ENCODE assay signal across 10 cellular contexts in genomic region chr5:96790851-96791513, GRCh38. TPM values are rescaled to one million over a fixed set of nuclear protein-coding genes. Genes with fewer than 3 reads are reported as not detected.
DNase-seq lines count a peak whose midpoint lies in the region; ATAC-seq, FAIRE-seq and TF ChIP-seq lines count a peak whose summit lies in the region.
"Had no signal": no experiment of that assay in that cellular context is flagged by ENCODE, and none has a peak within 500 bp of the region (broad histone marks: within the 10 kb centered on the region; RNA-seq: fewer than 3 reads in every experiment).

No MANE protein-coding gene starts in this region.

- H3K36me3 ChIP-seq in PC-9 (ENCODE audit: low read depth): 0 out of 2 replicates have a peak, but pooled peaks cover 6% of the 10 kb centered on the region

- H3F3A ChIP-seq in PC-9 (ENCODE audit: insufficient read depth, low read depth): no peaks in the 10 kb centered on the region

- no peaks in the 10 kb centered on the region for H3K4me1 ChIP-seq in PC-9 (replicated peaks; ENCODE audit: insufficient read depth)

- CTCF ChIA-PET in PC-9 (lab: Charles Lee): no interaction called here

- POLR2A ChIA-PET in PC-9 (lab: Charles Lee; ENCODE audit: unreplicated experiment): no interaction called here

- no peaks in the 10 kb centered on the region for H3K27me3 ChIP-seq in PC-9 (ENCODE audit: insufficient read depth, low read depth)
- H3K27me3 ChIP-seq: adrenal gland had no signal

- no peaks in the 10 kb centered on the region for H3K9me3 ChIP-seq in PC-9 (ENCODE audit: insufficient read depth, low read depth)
- H3K9me3 ChIP-seq: adrenal gland had no signal

- H3K27ac ChIP-seq in PC-9: no peak overlapping the region

- H3K9me2 ChIP-seq in PC-9 (ENCODE audit: insufficient read depth): no peaks in the 10 kb centered on the region

- no TSS peak for BruUV-seq in PC-9 (replicated peaks; lab: Mats Ljungman, UMichigan)

- intact Hi-C loops in PC-9 (cut with micrococcal nuclease; ENCODE audit: unreplicated experiment): no loop called here

- H3K4me3 ChIP-seq in epithelial cell of esophagus (ENCODE audit: low read length) (no peak overlapping the region), PC-9 (no peak overlapping the region)
- H3K4me3 ChIP-seq: adrenal gland, GM12878 had no signal

- H3K79me2 ChIP-seq in PC-9 (ENCODE audit: low read depth): no peaks in the 10 kb centered on the region

- TF ChIP-seq CTCF in epithelial cell of esophagus (IDR thresholded peaks at IDR 0.05; ENCODE audit: insufficient read depth, low read depth, low read length, missing control alignments): no peak
- TF ChIP-seq CTCF in omental fat pad (IDR thresholded peaks at IDR 0.05): no peak
- no peak for TF ChIP-seq CTCF in PC-9 (conservative IDR thresholded peaks at IDR 0.05)

- FAIRE-seq in urothelium cell line (lab: Jason Lieb, UNC): no peak
- FAIRE-seq: GM12878 had no signal

- no peaks in the 10 kb centered on the region for H4K20me1 ChIP-seq in PC-9 (ENCODE audit: insufficient read depth)

- ATAC-seq in omental fat pad (ENCODE audit: low FRiP score): peak; percentile 29
- ATAC-seq: GM12878 had no signal

- DNase-seq in Daoy (ENCODE audit: low read depth) (peak; percentile 21), NCI-H2081 (lab: John Stamatoyannopoulos, UW) (peak; percentile 22 to 68), epithelial cell of esophagus (ENCODE audit: low read depth) (peak; percentile 36), omental fat pad (ENCODE audit: low spot score) (no peak), urothelium cell line (ENCODE audit: low spot score) (no peak), occipital lobe (lab: John Stamatoyannopoulos, UW) (no peak), PC-9 (no peak), T-helper 9 cell (no peak)

- H3K4me2 ChIP-seq in PC-9: no peak overlapping the region

- H2AFZ ChIP-seq in PC-9: no peak overlapping the region

RNA-seq across cellular contexts. Expression of gene ERAP1, which starts 16.8 kb away (rescaled TPM):
- 23.4 and 25.2 TPM in 2 replicates for total RNA-seq in Daoy (2014; rRNA removed; shearing (Covaris generic))
- total RNA-seq in omental fat pad (10 to 100 TPM; 35.2 to 56.2 (median 51.2) TPM), occipital lobe (13.1 TPM), PC-9 (2021) (8.4 and 15.8 TPM in 2 replicates)

Comparison
In these comparisons a context has a peak if more than half of its experiments do, and no peak if none do; other contexts are left out.
1. DNase-seq: peak in Daoy (single experiment), NCI-H2081 (2 of 2) and epithelial cell of esophagus (single experiment); none in omental fat pad (single experiment), urothelium cell line (single experiment), occipital lobe (single experiment), PC-9 (0 of 2) and T-helper 9 cell (single experiment).